ENCODE assay signal across 25 cellular contexts in the genomic region with DNA sequence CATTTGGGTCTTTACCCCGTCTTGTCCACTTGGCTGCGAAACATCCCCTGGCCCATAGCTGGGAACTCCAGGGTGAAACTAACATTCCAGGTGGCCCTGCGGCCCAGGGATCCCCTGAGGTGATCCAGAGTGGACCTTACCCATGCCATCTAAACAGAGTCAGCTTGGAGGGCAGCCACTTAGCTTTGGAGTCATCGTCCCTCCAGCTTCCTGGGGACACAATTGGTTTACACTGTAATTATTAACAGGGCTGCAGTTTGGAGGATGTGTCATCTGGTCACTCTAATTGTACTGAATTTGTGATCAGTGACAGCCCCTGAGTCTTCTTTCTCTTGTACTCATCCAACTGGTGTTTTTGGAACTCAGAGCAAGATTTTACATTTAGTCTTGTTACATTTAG.
"Had no signal": no experiment of that assay in that cellular context is flagged by ENCODE, and none has a peak within 500 bp of the region (broad histone marks: within the 10 kb centered on the region; RNA-seq: fewer than 3 reads in every experiment).

No MANE protein-coding gene starts in this region.

- FAIRE-seq: TTC549 had no signal

- H3K4me1 ChIP-seq: Peyer's patch had no signal

- H3K9me3 Mint-ChIP-seq: activated CD4-positive, alpha-beta memory T cell treated with anti-CD3 and anti-CD28 coated beads, Interleukin-2, amount 10 ng/mL, durations not matched to agents 7 days and 5 days; activated naive CD4-positive, alpha-beta T cell treated with anti-CD3 and anti-CD28 coated beads, Interleukin-2, amount 10 ng/mL, durations not matched to agents 7 days and 5 days; activated naive CD8-positive, alpha-beta T cell treated with anti-CD3 and anti-CD28 coated beads for 36 hours; activated T-helper 17 cell treated with anti-CD3 and anti-CD28 coated beads, Interleukin-2, amount 50 U/mL, for 72 hours; T-cell had no signal

- H3K36me3 ChIP-seq: Peyer's patch had no signal

- H3K27ac ChIP-seq: Peyer's patch, VCaP had no signal

- H3K4me3 ChIP-seq: Peyer's patch had no signal

- H3K9me3 ChIP-seq: Peyer's patch had no signal

- H3K27ac Mint-ChIP-seq: activated CD4-positive, alpha-beta memory T cell treated with anti-CD3 and anti-CD28 coated beads, Interleukin-2, amount 10 ng/mL, durations not matched to agents 7 days and 5 days; activated CD4-positive, alpha-beta T cell treated with anti-CD3 and anti-CD28 coated beads for 36 hours; activated naive CD4-positive, alpha-beta T cell treated with anti-CD3 and anti-CD28 coated beads, Interleukin-2, amount 10 ng/mL, durations not matched to agents 7 days and 5 days; activated naive CD8-positive, alpha-beta T cell treated with anti-CD3 and anti-CD28 coated beads for 36 hours; activated T-helper 17 cell treated with anti-CD3 and anti-CD28 coated beads, Interleukin-2, amount 50 U/mL, for 72 hours had no signal

- H3K36me3 Mint-ChIP-seq: activated naive CD4-positive, alpha-beta T cell treated with anti-CD3 and anti-CD28 coated beads, Interleukin-2, amount 10 ng/mL, durations not matched to agents 7 days and 5 days; activated naive CD8-positive, alpha-beta T cell treated with anti-CD3 and anti-CD28 coated beads for 36 hours; T-cell had no signal

- H3K4me3 Mint-ChIP-seq: activated CD4-positive, alpha-beta memory T cell treated with anti-CD3 and anti-CD28 coated beads, Interleukin-2, amount 10 ng/mL, durations not matched to agents 7 days and 5 days; activated CD4-positive, alpha-beta T cell treated with anti-CD3 and anti-CD28 coated beads for 36 hours; activated naive CD4-positive, alpha-beta T cell treated with anti-CD3 and anti-CD28 coated beads, Interleukin-2, amount 10 ng/mL, durations not matched to agents 7 days and 5 days; activated naive CD8-positive, alpha-beta T cell treated with anti-CD3 and anti-CD28 coated beads for 36 hours; activated T-helper 17 cell treated with anti-CD3 and anti-CD28 coated beads, Interleukin-2, amount 50 U/mL, for 72 hours; T-cell had no signal

- ATAC-seq: activated CD4-positive, alpha-beta T cell treated with anti-CD3 and anti-CD28 coated beads for 36 hours; activated T-helper 17 cell treated with anti-CD3 and anti-CD28 coated beads, Interleukin-2, amount 50 U/mL, for 72 hours; T-cell had no signal

- DNase-seq: activated CD4-positive, alpha-beta memory T cell treated with anti-CD3 and anti-CD28 coated beads, Interleukin-2, amount 10 ng/mL, durations not matched to agents 7 days and 5 days; activated CD4-positive, alpha-beta T cell treated with anti-CD3 and anti-CD28 coated beads for 36 hours; activated CD4-positive, alpha-beta T cell treated with anti-CD3 and anti-CD28 coated beads, Interleukin-2, amount 50 U/mL, for 1 hour; activated gamma-delta T cell; activated naive CD4-positive, alpha-beta T cell treated with anti-CD3 and anti-CD28 coated beads, Interleukin-2, amount 10 ng/mL, durations not matched to agents 7 days and 5 days; activated naive CD8-positive, alpha-beta T cell treated with anti-CD3 and anti-CD28 coated beads for 36 hours; activated T-cell treated with anti-CD3 and anti-CD28 coated beads for 4 hours; activated T-cell treated with anti-CD3 and anti-CD28 coated beads, Interleukin-2, amount 50 U/mL, for 48 hours; Kasumi-1; KBM-7; NCI-H1048; NCI-H146; NCI-H1930; NCI-H2171; NCI-H2227 treated with DMSO at 0.1 percent for 48 hours; NCI-H446 treated with DMSO at 0.1 percent for 48 hours; NCI-H526; Peyer's patch; SHP77; T-cell; T-helper 2 cell; T1000 had no signal
